In genomic region chr17:81809556-81809998, GRCh38 we compare ENCODE assay signal across 1 cellular context.
A peak's percentile ranks its signal among the peaks of the same experiment; 100 is the strongest.
TF ChIP-seq lines count a peak whose summit lies in the region.

No MANE protein-coding gene starts in this region.

TF ChIP-seq in HepG2, 621 proteins besides CTCF, POLR2A, EP300 and RAD21:
- TF ChIP-seq PCBP1 (IDR thresholded peaks at IDR 0.05; ENCODE audit: borderline replicate concordance, low read depth, low read length) (no peak), SKI (IDR thresholded peaks at IDR 0.05; ENCODE audit: partially characterized antibody) (peak; percentile 21), ZFYVE20 (CRISPR knock-in tag; IDR thresholded peaks at IDR 0.05; ENCODE audit: borderline replicate concordance, low read depth) (0 out of 2 replicates have a peak, but pooled peaks have one; percentile 45), GMEB1 (CRISPR knock-in tag; IDR thresholded peaks at IDR 0.05; ENCODE audit: borderline replicate concordance) (no peak), KIAA2018 (CRISPR knock-in tag; IDR thresholded peaks at IDR 0.05; ENCODE audit: borderline replicate concordance) (no peak), IKZF1 (IDR thresholded peaks at IDR 0.05) (no peak)
